In genomic region chr3:56826831-56827722, GRCh38 we compare ENCODE assay signal across 14 cellular contexts. TPM values are rescaled to one million over a fixed set of nuclear protein-coding genes. Genes with fewer than 3 reads are reported as not detected.
A peak's percentile ranks its signal among the peaks of the same experiment; 100 is the strongest.
DNase-seq lines count a peak whose midpoint lies in the region; ATAC-seq, FAIRE-seq and TF ChIP-seq lines count a peak whose summit lies in the region.
"Had no signal": no experiment of that assay in that cellular context is flagged by ENCODE, and none has a peak within 500 bp of the region (broad histone marks: within the 10 kb centered on the region; RNA-seq: fewer than 3 reads in every experiment).

No MANE protein-coding gene starts in this region.

- ATAC-seq in T-cell (replicated peaks in 1 of 4) (peak in 3 of 4 experiments; percentile 40 to 56 (median 49)), GM18517 (IDR thresholded peaks at IDR 0.05; ENCODE audit: unreplicated experiment) (no peak)

- CTCF ChIA-PET in T-cell (lab: Charles Lee) = interaction anchor here in 1 of 2 donors (1.1 kb wide), 1 partner anchor 28 kb away, joined by 5 read pairs; no protein-coding TSS in a partner anchor

- H3K9me3 Mint-ChIP-seq in T-cell = no peaks in the 10 kb centered on the region
- H3K9me3 Mint-ChIP-seq: H9 had no signal

- H3K4me1 Mint-ChIP-seq in T-cell = peaks cover 46 to 78% (median 48%) of the 10 kb centered on the region in 3 donors

- no peaks in the 10 kb centered on the region for H3K27me3 Mint-ChIP-seq in T-cell
- H3K27me3 Mint-ChIP-seq: CD4-positive, CD25-positive, alpha-beta regulatory T cell had no signal

- POLR2A ChIA-PET in T-cell (lab: Charles Lee) = interaction anchor here (0.6 to 1.1 kb wide), 2 partner anchors 25 to 392 kb away, joined by 3 read pairs; partner anchors contain the start of gene ARHGEF3 (in 1 of the 2)

- TF ChIP-seq POLR2A in GM12891 (IDR thresholded peaks at IDR 0.05; ENCODE audit: low read depth, low read length) (no peak), GM12892 (IDR thresholded peaks at IDR 0.05; ENCODE audit: low read depth, low read length) (no peak)

- H3K4me3 Mint-ChIP-seq in T-cell = no peak overlapping the region
- H3K4me3 Mint-ChIP-seq: CD4-positive, CD25-positive, alpha-beta regulatory T cell; H9 had no signal

- FAIRE-seq in GM12891 (lab: Jason Lieb, UNC) (peak; percentile 51), GM12892 (lab: Jason Lieb, UNC) (no peak)
- FAIRE-seq: GM18507 had no signal

- no peak for DNase-seq in GM12891 (ENCODE audit: insufficient read length, low spot score)
- DNase-seq in M059J (ENCODE audit: low read depth) = peak; percentile 30
- no peak for DNase-seq in T-cell
- DNase-seq in iris pigment epithelial cell (ENCODE audit: low read depth) = peak; percentile 61
- no peak for DNase-seq in stimulated activated naive CD4-positive, alpha-beta T cell (lab: John Stamatoyannopoulos, UW)
- DNase-seq in GM12892 (ENCODE audit: insufficient read length) = no peak
- no peak for DNase-seq in mesenteric fat pad (ENCODE audit: low spot score)
- DNase-seq: activated CD4-positive, alpha-beta T cell treated with anti-CD3 and anti-CD28 coated beads for 4 hours; H9; NCI-H2171; occipital lobe had no signal

- peak overlapping the region; percentile 4 to 40 for H3K27ac Mint-ChIP-seq in T-cell
- H3K27ac Mint-ChIP-seq: H9 had no signal

- H3K36me3 Mint-ChIP-seq in T-cell = peaks cover 4% of the 10 kb centered on the region

TF ChIP-seq in GM12891, 5 proteins besides CTCF, POLR2A, EP300 and RAD21:
- no peak for TF ChIP-seq POLR2AphosphoS5 (IDR thresholded peaks at IDR 0.05; ENCODE audit: low read depth, low read length)
- no peak for TF ChIP-seq PAX5 (IDR thresholded peaks at IDR 0.05; ENCODE audit: insufficient read depth, low read length, severe bottlenecking)
- TF ChIP-seq POU2F2 (IDR thresholded peaks at IDR 0.05; ENCODE audit: low read depth, low read length) = no peak
- no peak for TF ChIP-seq SPI1 (IDR thresholded peaks at IDR 0.05; ENCODE audit: low read depth, low read length)
- TF ChIP-seq TAF1 (IDR thresholded peaks at IDR 0.05; ENCODE audit: low read depth, low read length) = no peak

RNA-seq across cellular contexts. Expression of gene ARHGEF3, which starts 25.3 kb away (rescaled TPM):
- 12.8 TPM for polyA plus RNA-seq in GM12891 (2012; ENCODE audit: low read depth, missing spikeins)
- 9.6 and 12.0 TPM in 2 replicates for total RNA-seq in M059J (2014; rRNA removed; shearing (Covaris generic))
- total RNA-seq in T-cell (100 to 1,000 TPM in 4 of 5 donors, 10 to 100 TPM in 1; 93.4 to 132 (median 124) TPM), mesenteric fat pad (17.0 TPM)
- 16.9 TPM for polyA plus RNA-seq in GM12892 (2012; ENCODE audit: missing spikeins)

Comparison
In these comparisons a context has a peak if more than half of its experiments do, and no peak if none do; other contexts are left out.
1. DNase-seq: peak in M059J (single experiment) and iris pigment epithelial cell (single experiment); none in GM12891 (single experiment), T-cell (0 of 34), stimulated activated naive CD4-positive, alpha-beta T cell (0 of 6), GM12892 (single experiment) and mesenteric fat pad (single experiment).